ENCODE assay signal across 22 cellular contexts in genomic region chr19:23312515-23312914, GRCh38.
"Had no signal": no experiment of that assay in that cellular context is flagged by ENCODE, and none has a peak within 500 bp of the region (broad histone marks: within the 10 kb centered on the region; RNA-seq: fewer than 3 reads in every experiment).

No MANE protein-coding gene starts in this region.

- H3K27ac Mint-ChIP-seq: activated naive CD8-positive, alpha-beta T cell treated with anti-CD3 and anti-CD28 coated beads, Interleukin-2, amount 10 ng/mL, durations not matched to agents 7 days and 5 days; endodermal cell; mesothelial cell of epicardium; naive thymus-derived CD8-positive, alpha-beta T cell; type B pancreatic cell had no signal

- H3K4me1 ChIP-seq: left ventricle myocardium inferior, sigmoid colon, spleen, testis, vagina had no signal

- H3K27me3 ChIP-seq: sigmoid colon, spleen, testis, vagina had no signal

- ATAC-seq: activated T-cell treated with anti-CD3 and anti-CD28 coated beads, Interleukin-2, amount 50 U/mL, for 4 hours; naive thymus-derived CD8-positive, alpha-beta T cell had no signal

- H3K4me3 Mint-ChIP-seq: activated naive CD8-positive, alpha-beta T cell treated with anti-CD3 and anti-CD28 coated beads, Interleukin-2, amount 10 ng/mL, durations not matched to agents 7 days and 5 days; activated T-cell treated with anti-CD3 and anti-CD28 coated beads, Interleukin-2, amount 50 U/mL, for 4 hours; endodermal cell; mesothelial cell of epicardium; naive thymus-derived CD8-positive, alpha-beta T cell; type B pancreatic cell had no signal

- H3K27me3 Mint-ChIP-seq: activated naive CD8-positive, alpha-beta T cell treated with anti-CD3 and anti-CD28 coated beads, Interleukin-2, amount 10 ng/mL, durations not matched to agents 7 days and 5 days; naive thymus-derived CD8-positive, alpha-beta T cell; type B pancreatic cell had no signal

- H3K9me3 Mint-ChIP-seq: activated T-cell treated with anti-CD3 and anti-CD28 coated beads, Interleukin-2, amount 50 U/mL, for 4 hours; type B pancreatic cell had no signal

- DNase-seq: activated CD4-positive, alpha-beta T cell treated with anti-CD3 and anti-CD28 coated beads for 4 hours; activated CD4-positive, alpha-beta T cell treated with anti-CD3 and anti-CD28 coated beads, Interleukin-2, amount 50 U/mL, for 48 hours; activated CD4-positive, CD25-positive, alpha-beta regulatory T cell; activated CD8-positive, alpha-beta memory T cell treated with anti-CD3 and anti-CD28 coated beads, Interleukin-2, amount 50 U/mL, for 48 hours; activated naive CD4-positive, alpha-beta T cell treated with Interleukin-2 at 50 U/mL for 16 hours; activated naive CD8-positive, alpha-beta T cell treated with anti-CD3 and anti-CD28 coated beads, Interleukin-2, amount 10 ng/mL, durations not matched to agents 7 days and 5 days; activated T-cell treated with anti-CD3 and anti-CD28 coated beads, Interleukin-2, amount 50 U/mL, for 4 hours; amniotic stem cell; cortex of kidney; endodermal cell; foreskin fibroblast; left ventricle myocardium inferior; naive thymus-derived CD8-positive, alpha-beta T cell; retina; sigmoid colon; spleen; stimulated activated CD4-positive, alpha-beta T cell treated with anti-CD3 and anti-CD28 coated beads, Interleukin-4, amount 100 ng/mL, for 1 hour; stimulated activated naive CD4-positive, alpha-beta T cell; testis had no signal

- H3K27ac ChIP-seq: left ventricle myocardium inferior, sigmoid colon, spleen, testis, vagina had no signal

- H3K36me3 ChIP-seq: sigmoid colon, spleen, vagina had no signal

- H3K36me3 Mint-ChIP-seq: activated naive CD8-positive, alpha-beta T cell treated with anti-CD3 and anti-CD28 coated beads, Interleukin-2, amount 10 ng/mL, durations not matched to agents 7 days and 5 days; type B pancreatic cell had no signal

- H3K4me3 ChIP-seq: left ventricle myocardium inferior, sigmoid colon, spleen, testis, vagina had no signal

- H3K4me1 Mint-ChIP-seq: activated naive CD8-positive, alpha-beta T cell treated with anti-CD3 and anti-CD28 coated beads, Interleukin-2, amount 10 ng/mL, durations not matched to agents 7 days and 5 days; endodermal cell; mesothelial cell of epicardium; naive thymus-derived CD8-positive, alpha-beta T cell had no signal

- H3K9me3 ChIP-seq: left ventricle myocardium inferior, sigmoid colon, testis, vagina had no signal
